Comparison of ENCODE assay signal across 8 cellular contexts in genomic region chr1:166489670-166490436, GRCh38.
DNase-seq lines count a peak whose midpoint lies in the region; ATAC-seq and TF ChIP-seq lines count a peak whose summit lies in the region.

No MANE protein-coding gene starts in this region.

- H3K36me3 Mint-ChIP-seq in CD8-positive, alpha-beta memory T cell: peaks cover 0 to 7% (median 3%) of the 10 kb centered on the region in 3 donors
- H3K36me3 Mint-ChIP-seq in type B pancreatic cell: no peaks in the 10 kb centered on the region

- peak overlapping the region; percentile 90 for H3K27ac ChIP-seq in CD8-positive, alpha-beta memory T cell (ENCODE audit: low read depth, low read length)

- H3K36me3 ChIP-seq in CD8-positive, alpha-beta memory T cell (ENCODE audit: insufficient read depth, low read length): no peaks in the 10 kb centered on the region

- peaks cover 0 to 3% (median 0%) of the 10 kb centered on the region in 5 donors for H3K9me3 Mint-ChIP-seq in CD8-positive, alpha-beta memory T cell
- H3K9me3 Mint-ChIP-seq in type B pancreatic cell: no peaks in the 10 kb centered on the region

- peak overlapping the region; percentile 89 for H3K4me3 ChIP-seq in CD8-positive, alpha-beta memory T cell (ENCODE audit: low read length)

- H3K4me1 Mint-ChIP-seq in CD8-positive, alpha-beta memory T cell: peaks cover 6 to 25% (median 11%) of the 10 kb centered on the region in 3 donors
- H3K4me1 Mint-ChIP-seq in type B pancreatic cell (ENCODE audit: unreplicated experiment): no peaks in the 10 kb centered on the region

- no peak for TF ChIP-seq CTCF in type B pancreatic cell (conservative IDR thresholded peaks at IDR 0.05)

- H3K27me3 ChIP-seq in CD8-positive, alpha-beta memory T cell (ENCODE audit: insufficient read depth, low read length, poor library complexity, severe bottlenecking): no peaks in the 10 kb centered on the region

- no peaks in the 10 kb centered on the region for H3K9me3 ChIP-seq in CD8-positive, alpha-beta memory T cell (ENCODE audit: low read length)

- H3K27me3 Mint-ChIP-seq in CD8-positive, alpha-beta memory T cell: peaks cover 0 to 3% of the 10 kb centered on the region in 2 donors
- H3K27me3 Mint-ChIP-seq in type B pancreatic cell: no peaks in the 10 kb centered on the region

- peak; percentile 5 to 60 (median 55) for DNase-seq in CD8-positive, alpha-beta memory T cell
- peak; percentile 93 for DNase-seq in RKO (ENCODE audit: low spot score)
- peak; percentile 27 for DNase-seq in activated effector memory CD4-positive, alpha-beta T cell treated with Interleukin-2 at 50 U/mL for 16 hours
- peak; percentile 4 to 30 for DNase-seq in lung microvascular endothelial cell (ENCODE audit: low read depth in 2 of 2)
- peak; percentile 43 for DNase-seq in stimulated activated naive CD8-positive, alpha-beta T cell treated with anti-CD3 and anti-CD28 coated beads, Interleukin-15, Interleukin-2, amounts not matched to agents 100 U/mL and 50 U/mL, for 24 hours
- DNase-seq in type B pancreatic cell (ENCODE audit: extremely low spot score, unreplicated experiment): no peak

- no peak overlapping the region for H3K27ac Mint-ChIP-seq in CD8-positive, alpha-beta memory T cell
- no peak overlapping the region for H3K27ac Mint-ChIP-seq in type B pancreatic cell

- peaks cover 25% of the 10 kb centered on the region for H3K4me1 ChIP-seq in CD8-positive, alpha-beta memory T cell (ENCODE audit: insufficient read depth, low read length)

- ATAC-seq in GM19372 (IDR thresholded peaks at IDR 0.05; ENCODE audit: low read depth, unreplicated experiment) (peak; percentile 82), HG03432 (IDR thresholded peaks at IDR 0.05; ENCODE audit: unreplicated experiment) (peak; percentile 86)
- ATAC-seq in stimulated activated naive CD8-positive, alpha-beta T cell treated with anti-CD3 and anti-CD28 coated beads, Interleukin-15, Interleukin-2, amounts not matched to agents 100 U/mL and 50 U/mL, for 24 hours: peak; percentile 75

- POLR2A ChIA-PET in CD8-positive, alpha-beta memory T cell (lab: Charles Lee): no interaction called here

- no peak overlapping the region for H3K4me3 Mint-ChIP-seq in CD8-positive, alpha-beta memory T cell
- no peak overlapping the region for H3K4me3 Mint-ChIP-seq in type B pancreatic cell

- CTCF ChIA-PET in CD8-positive, alpha-beta memory T cell (lab: Charles Lee): interaction anchor here (1.0 to 4.9 kb wide), 2 partner anchors 10 to 386 kb away, joined by 3 to 30 read pairs; partner anchors contain the start of gene TADA1
